Comparison of ENCODE assay signal across 8 cellular contexts in the genomic region with DNA sequence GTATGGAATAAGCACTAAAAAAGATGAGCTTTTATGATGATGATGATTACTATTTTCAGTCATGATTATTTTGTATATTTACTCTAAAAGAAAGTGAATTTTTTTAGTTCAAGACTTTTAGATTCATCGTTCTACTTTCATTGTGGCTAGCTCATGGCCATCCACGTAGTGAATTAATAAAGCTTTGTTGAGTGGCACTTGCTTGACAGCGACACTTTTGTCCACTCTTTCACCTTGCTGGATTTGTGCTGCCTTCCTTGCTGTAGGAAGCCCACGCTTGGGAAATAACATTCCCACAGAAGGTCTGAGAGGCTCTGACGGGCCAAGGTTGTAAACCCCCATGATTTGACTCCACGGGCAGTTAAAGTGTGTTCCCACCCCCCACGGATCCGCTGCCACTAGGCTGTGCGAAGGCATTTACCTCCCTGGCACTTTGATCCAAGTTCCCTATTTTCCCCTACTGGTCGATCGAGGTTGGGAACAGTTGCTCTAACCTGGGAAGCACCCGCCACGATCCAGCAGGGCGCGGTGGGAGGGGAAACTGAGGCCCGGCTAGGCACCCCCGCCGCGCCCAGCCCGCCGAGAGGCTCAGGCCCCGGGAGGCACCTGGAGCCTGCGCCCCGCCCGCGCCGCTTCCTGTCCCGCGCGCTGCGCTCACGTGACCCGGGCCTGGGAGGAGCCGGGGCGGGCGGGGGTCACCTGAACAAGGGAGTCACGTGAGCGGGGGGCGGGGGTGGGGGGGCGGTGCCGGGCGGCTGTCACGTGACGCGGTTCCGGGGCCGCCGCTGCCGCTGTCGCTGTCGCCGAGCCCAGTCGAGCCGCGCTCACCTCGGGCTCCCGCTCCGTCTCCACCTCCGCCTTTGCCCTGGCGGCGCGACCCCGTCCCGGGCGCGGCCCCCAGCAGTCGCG. TPM values are rescaled to one million over a fixed set of nuclear protein-coding genes. Genes with fewer than 3 reads are reported as not detected.
A peak's percentile ranks its signal among the peaks of the same experiment; 100 is the strongest.
DNase-seq lines count a peak whose midpoint lies in the region; ATAC-seq and TF ChIP-seq lines count a peak whose summit lies in the region.

A gene with protein sequence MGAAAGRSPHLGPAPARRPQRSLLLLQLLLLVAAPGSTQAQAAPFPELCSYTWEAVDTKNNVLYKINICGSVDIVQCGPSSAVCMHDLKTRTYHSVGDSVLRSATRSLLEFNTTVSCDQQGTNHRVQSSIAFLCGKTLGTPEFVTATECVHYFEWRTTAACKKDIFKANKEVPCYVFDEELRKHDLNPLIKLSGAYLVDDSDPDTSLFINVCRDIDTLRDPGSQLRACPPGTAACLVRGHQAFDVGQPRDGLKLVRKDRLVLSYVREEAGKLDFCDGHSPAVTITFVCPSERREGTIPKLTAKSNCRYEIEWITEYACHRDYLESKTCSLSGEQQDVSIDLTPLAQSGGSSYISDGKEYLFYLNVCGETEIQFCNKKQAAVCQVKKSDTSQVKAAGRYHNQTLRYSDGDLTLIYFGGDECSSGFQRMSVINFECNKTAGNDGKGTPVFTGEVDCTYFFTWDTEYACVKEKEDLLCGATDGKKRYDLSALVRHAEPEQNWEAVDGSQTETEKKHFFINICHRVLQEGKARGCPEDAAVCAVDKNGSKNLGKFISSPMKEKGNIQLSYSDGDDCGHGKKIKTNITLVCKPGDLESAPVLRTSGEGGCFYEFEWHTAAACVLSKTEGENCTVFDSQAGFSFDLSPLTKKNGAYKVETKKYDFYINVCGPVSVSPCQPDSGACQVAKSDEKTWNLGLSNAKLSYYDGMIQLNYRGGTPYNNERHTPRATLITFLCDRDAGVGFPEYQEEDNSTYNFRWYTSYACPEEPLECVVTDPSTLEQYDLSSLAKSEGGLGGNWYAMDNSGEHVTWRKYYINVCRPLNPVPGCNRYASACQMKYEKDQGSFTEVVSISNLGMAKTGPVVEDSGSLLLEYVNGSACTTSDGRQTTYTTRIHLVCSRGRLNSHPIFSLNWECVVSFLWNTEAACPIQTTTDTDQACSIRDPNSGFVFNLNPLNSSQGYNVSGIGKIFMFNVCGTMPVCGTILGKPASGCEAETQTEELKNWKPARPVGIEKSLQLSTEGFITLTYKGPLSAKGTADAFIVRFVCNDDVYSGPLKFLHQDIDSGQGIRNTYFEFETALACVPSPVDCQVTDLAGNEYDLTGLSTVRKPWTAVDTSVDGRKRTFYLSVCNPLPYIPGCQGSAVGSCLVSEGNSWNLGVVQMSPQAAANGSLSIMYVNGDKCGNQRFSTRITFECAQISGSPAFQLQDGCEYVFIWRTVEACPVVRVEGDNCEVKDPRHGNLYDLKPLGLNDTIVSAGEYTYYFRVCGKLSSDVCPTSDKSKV (N-terminal part only) (plus strand): TSS at position 788 of the 909 bp plus-strand sequence. CDS start 165 bp downstream, outside the sequence.

- H3K27ac ChIP-seq in dorsolateral prefrontal cortex, result peak within 1 kb of the TSS in 57 of 59 donors; percentile 18 to 94 (median 80)

- 3% methylated on average over 18 to 29 of the region's 68 CpGs for WGBS in lower leg skin, 2 donors

- intact Hi-C loops in CD14-positive monocyte (cut with micrococcal nuclease), result loop anchor here in 1 of 2 donors (2.0 kb wide), 1 partner anchor 14 kb away; no protein-coding TSS in a partner anchor
- intact Hi-C loops in dorsolateral prefrontal cortex (cut with DNase I), result loop anchor here (10.0 kb wide), 2 partner anchors 244 to 274 kb away; partner anchors contain the start of genes SOD2 (in 2 of the 2) and WTAP (in 1 of the 2)
- intact Hi-C loops in lower leg skin (cut with DNase I; ENCODE audit: low total_unique reads), result no loop called here

- CTCF ChIA-PET in activated CD4-positive, alpha-beta memory T cell treated with anti-CD3 and anti-CD28 coated beads, Interleukin-2, amount 10 ng/mL, durations not matched to agents 7 days and 5 days (lab: Charles Lee), result interaction anchor here (0.7 to 1.5 kb wide), 2 partner anchors 13 kb away, joined by 3 to 6 read pairs; no protein-coding TSS in a partner anchor

- peak; percentile 91 for DNase-seq in CD14-positive monocyte (ENCODE audit: low spot score)
- DNase-seq in NCI-H774 (lab: John Stamatoyannopoulos, UW), result peak; percentile 94
- peak; percentile 95 for DNase-seq in activated CD4-positive, alpha-beta memory T cell treated with anti-CD3 and anti-CD28 coated beads, Interleukin-2, amount 10 ng/mL, durations not matched to agents 7 days and 5 days
- peak; percentile 80 to 92 (median 89) for DNase-seq in dorsolateral prefrontal cortex
- DNase-seq in lower leg skin (ENCODE audit: low spot score in 2 of 2), result peak; percentile 91 to 98
- DNase-seq in stimulated activated CD4-positive, alpha-beta T cell treated with anti-CD3 and anti-CD28 coated beads, Interleukin-4, amount 100 ng/mL, for 4 hours, result peak; percentile 93

- H3K4me3 ChIP-seq in dorsolateral prefrontal cortex (peak within 1 kb of the TSS; percentile 68 to 98 (median 91)), lower leg skin (ENCODE audit: low read depth, poor library complexity, severe bottlenecking) (peak within 1 kb of the TSS; percentile 96)

- TF ChIP-seq POLR2A in lower leg skin (IDR thresholded peaks at IDR 0.05), result peak in 1 of 2 donors; percentile 55

- H3K36me3 Mint-ChIP-seq in CD14-positive monocyte, result peaks cover 26 to 31% of the 10 kb centered on the region in 2 donors
- peaks cover 14% of the 10 kb centered on the region for H3K36me3 Mint-ChIP-seq in activated CD4-positive, alpha-beta memory T cell treated with anti-CD3 and anti-CD28 coated beads, Interleukin-2, amount 10 ng/mL, durations not matched to agents 7 days and 5 days (ENCODE audit: low read depth)

- peak within 1 kb of the TSS; percentile 95 to 96 for H3K4me3 Mint-ChIP-seq in CD14-positive monocyte
- H3K4me3 Mint-ChIP-seq in activated CD4-positive, alpha-beta memory T cell treated with anti-CD3 and anti-CD28 coated beads, Interleukin-2, amount 10 ng/mL, durations not matched to agents 7 days and 5 days, result peak within 1 kb of the TSS; percentile 90

- ATAC-seq in GM19324 (IDR thresholded peaks at IDR 0.05; ENCODE audit: low FRiP score, unreplicated experiment) (peak; percentile 90), HG03457 (IDR thresholded peaks at IDR 0.05; ENCODE audit: unreplicated experiment) (peak; percentile 58)

- POLR2A ChIA-PET in activated CD4-positive, alpha-beta memory T cell treated with anti-CD3 and anti-CD28 coated beads, Interleukin-2, amount 10 ng/mL, durations not matched to agents 7 days and 5 days (lab: Charles Lee), result interaction anchor here (0.6 to 6.1 kb wide), 19 partner anchors 10 to 273 kb away, joined by 3 to 89 read pairs (median 3); partner anchors contain the start of genes ACAT2, MRPL18 and TCP1

- H3K4me1 Mint-ChIP-seq in CD14-positive monocyte, result peaks cover 67% of the 10 kb centered on the region
- H3K4me1 Mint-ChIP-seq in activated CD4-positive, alpha-beta memory T cell treated with anti-CD3 and anti-CD28 coated beads, Interleukin-2, amount 10 ng/mL, durations not matched to agents 7 days and 5 days, result peaks cover 43% of the 10 kb centered on the region

- peak within 1 kb of the TSS; percentile 84 to 97 (median 92) for H3K27ac Mint-ChIP-seq in CD14-positive monocyte
- peak within 1 kb of the TSS; percentile 83 for H3K27ac Mint-ChIP-seq in activated CD4-positive, alpha-beta memory T cell treated with anti-CD3 and anti-CD28 coated beads, Interleukin-2, amount 10 ng/mL, durations not matched to agents 7 days and 5 days

- peaks cover 7 to 11% (median 8%) of the 10 kb centered on the region in 3 donors for H3K27me3 Mint-ChIP-seq in CD14-positive monocyte (ENCODE audit: low read depth in 3 of 3)
- peaks cover 4% of the 10 kb centered on the region for H3K27me3 Mint-ChIP-seq in activated CD4-positive, alpha-beta memory T cell treated with anti-CD3 and anti-CD28 coated beads, Interleukin-2, amount 10 ng/mL, durations not matched to agents 7 days and 5 days

- peaks cover 0 to 3% (median 0%) of the 10 kb centered on the region in 7 donors for H3K9me3 Mint-ChIP-seq in CD14-positive monocyte
- H3K9me3 Mint-ChIP-seq in activated CD4-positive, alpha-beta memory T cell treated with anti-CD3 and anti-CD28 coated beads, Interleukin-2, amount 10 ng/mL, durations not matched to agents 7 days and 5 days, result no peaks in the 10 kb centered on the region

- H3K27me3 ChIP-seq in dorsolateral prefrontal cortex, result no peaks in the 10 kb centered on the region

- peak; percentile 28 for TF ChIP-seq CTCF in CD14-positive monocyte (IDR thresholded peaks at IDR 0.05)
- peak in 22 of 56 donors; percentile 9 to 40 (median 25) for TF ChIP-seq CTCF in dorsolateral prefrontal cortex (IDR thresholded peaks at IDR 0.05 in 54 of 56, conservative IDR thresholded peaks at IDR 0.05 in 2 of 56; ENCODE audit: low read depth in 1 of 56, partially characterized antibody in 56 of 56)
- no peak for TF ChIP-seq CTCF in lower leg skin (IDR thresholded peaks at IDR 0.05)

RNA-seq across cellular contexts. Expression of the gene that starts here (rescaled TPM):
- 1 to 10 TPM; 6.9 to 8.2 TPM for polyA plus RNA-seq in CD14-positive monocyte
- 10 to 100 TPM; 66.9 to 70.9 TPM for total RNA-seq in activated CD4-positive, alpha-beta memory T cell treated with anti-CD3 and anti-CD28 coated beads, Interleukin-2, amount 10 ng/mL, durations not matched to agents 7 days and 5 days
- total RNA-seq in dorsolateral prefrontal cortex (10 to 100 TPM; 28.4 to 54.8 (median 42.0) TPM), lower leg skin (10 to 100 TPM; 60.0 to 93.4 (median 71.7) TPM)

Comparison
In these comparisons a context has a peak if more than half of its experiments do, and no peak if none do; other contexts are left out.
1. Peak in every context shown above with its lines: DNase-seq, ATAC-seq, H3K4me3 ChIP-seq and H3K27ac ChIP-seq.